ENCODE assay signal across 10 cellular contexts in genomic region chr20:3576363-3576762, GRCh38.
"Had no signal": no experiment of that assay in that cellular context is flagged by ENCODE, and none has a peak within 500 bp of the region (broad histone marks: within the 10 kb centered on the region; RNA-seq: fewer than 3 reads in every experiment).

No MANE protein-coding gene starts in this region.

- H3K4me3 ChIP-seq: GM23248, HAP-1 had no signal

- DNase-seq: GM23248, GOT3, H7, HFFc6, IMR-90, KBM-7 had no signal

- H2AFZ ChIP-seq: GM23248 had no signal

- H3K27ac ChIP-seq: GM23248, HL-60, KMS-11 had no signal

- H3K9me3 ChIP-seq: HAP-1 had no signal

- H3K4me2 ChIP-seq: KMS-11 had no signal

- H3K9ac ChIP-seq: GM23248, KMS-11 had no signal

- ATAC-seq: HCT116 had no signal

- H3K4me1 ChIP-seq: HAP-1 had no signal
